19 cellular contexts compared by ENCODE assay signal in the genomic region with DNA sequence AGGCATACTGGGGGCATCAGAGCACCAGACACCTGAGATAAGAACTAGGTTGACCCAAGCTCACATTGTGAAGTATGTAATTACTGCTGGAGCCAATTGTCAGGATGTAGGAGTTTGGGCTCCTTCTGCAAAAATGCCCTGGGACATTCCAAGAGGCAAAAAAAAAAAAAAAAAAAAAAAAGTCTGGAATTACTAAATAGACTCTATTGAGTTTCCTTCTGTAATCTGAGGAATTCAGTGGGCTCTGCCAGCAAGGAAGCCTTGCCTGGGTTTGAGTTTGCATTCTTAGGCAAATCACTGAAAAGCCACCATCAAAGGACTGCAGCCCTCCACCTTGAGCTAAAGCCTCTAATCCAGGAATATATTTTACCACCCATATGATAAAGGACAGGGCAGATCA. TPM values are rescaled to one million over a fixed set of nuclear protein-coding genes. Genes with fewer than 3 reads are reported as not detected.
"Had no signal": no experiment of that assay in that cellular context is flagged by ENCODE, and none has a peak within 500 bp of the region (broad histone marks: within the 10 kb centered on the region; RNA-seq: fewer than 3 reads in every experiment).

No MANE protein-coding gene starts in this region.

- H3K27ac ChIP-seq: hepatocyte, neutrophil, transverse colon, vagina had no signal

- H3K4me1 ChIP-seq: vagina had no signal

- H3K4me3 ChIP-seq: hepatocyte, transverse colon, vagina had no signal

- DNase-seq: activated B cell treated with CpG ODN at 0.5 μM for 24 hours; activated CD4-positive, alpha-beta T cell treated with anti-CD3 and anti-CD28 coated beads, Interleukin-2, amount 10 ng/mL, durations not matched to agents 24 days and 14 days; activated CD8-positive, alpha-beta memory T cell treated with anti-CD3 and anti-CD28 coated beads, Interleukin-2, amount 50 U/mL, for 4 hours; activated CD8-positive, alpha-beta T cell treated with anti-CD3 and anti-CD28 coated beads, Interleukin-2, amount 10 ng/mL, durations not matched to agents 7 days and 5 days; activated gamma-delta T cell treated with Interleukin-2 at 50 U/mL for 16 hours; amygdala; effector memory CD4-positive, alpha-beta T cell; mesenchymal stem cell; natural killer cell; retina; stimulated activated CD4-positive, alpha-beta T cell treated with anti-CD3 and anti-CD28 coated beads, Interleukin-15, amount 100 ng/mL, for 24 hours; stimulated activated CD4-positive, alpha-beta T cell treated with anti-CD3 and anti-CD28 coated beads, Interleukin-4, amount 100 ng/mL, for 1 hour; stimulated activated naive CD4-positive, alpha-beta T cell treated with Interleukin-2 at 50 U/mL for 16 hours; substantia nigra; T-helper 17 cell; transverse colon had no signal

- H3K9me3 ChIP-seq: neutrophil, transverse colon, vagina had no signal

- H3K36me3 ChIP-seq: neutrophil, transverse colon, vagina had no signal

- H3K27me3 ChIP-seq: hepatocyte, transverse colon, vagina had no signal

- ATAC-seq: activated CD8-positive, alpha-beta T cell treated with anti-CD3 and anti-CD28 coated beads, Interleukin-2, amount 10 ng/mL, durations not matched to agents 7 days and 5 days; natural killer cell; T-helper 17 cell had no signal

RNA-seq across cellular contexts. Expression of gene CAVIN3, which starts 8.0 kb away (rescaled TPM):
- total RNA-seq: natural killer cell, T-helper 17 cell had no signal
